17 cellular contexts compared by ENCODE assay signal in the genomic region with DNA sequence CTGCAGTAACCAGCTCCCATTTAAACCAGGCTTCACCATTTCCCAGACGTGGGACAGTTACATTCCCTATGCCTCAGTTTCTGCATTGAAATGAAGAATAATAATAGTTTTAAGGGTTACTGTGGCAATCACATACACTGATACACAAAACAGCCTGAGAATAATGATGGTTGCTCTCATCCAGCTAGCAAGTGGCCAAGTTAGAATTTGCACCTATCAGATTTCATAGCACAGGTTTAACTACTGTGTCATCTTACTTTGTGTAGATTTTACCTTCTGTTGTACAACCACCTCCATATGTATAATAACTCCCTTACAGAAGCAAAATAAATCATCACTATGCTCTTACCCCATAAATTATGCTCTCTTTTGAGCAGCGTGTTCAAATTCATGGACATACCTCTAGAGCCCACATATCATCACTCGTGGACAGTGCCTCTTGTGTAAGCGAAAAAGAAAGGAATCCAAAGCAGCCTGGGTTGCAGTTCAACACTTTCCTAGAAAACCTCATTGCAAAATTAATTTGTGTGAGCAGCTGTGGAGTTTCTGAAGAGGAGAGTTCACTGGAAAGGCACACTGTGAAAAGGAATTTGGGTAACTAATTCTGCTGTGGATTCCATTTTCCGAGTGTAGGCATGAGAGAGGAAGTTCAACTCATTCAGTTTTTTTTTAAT.
DNase-seq lines count a peak whose midpoint lies in the region; ATAC-seq lines count a peak whose summit lies in the region.
"Had no signal": no experiment of that assay in that cellular context is flagged by ENCODE, and none has a peak within 500 bp of the region (broad histone marks: within the 10 kb centered on the region; RNA-seq: fewer than 3 reads in every experiment).

No MANE protein-coding gene starts in this region.

- H3K4me2 ChIP-seq in skeletal muscle satellite cell (ENCODE audit: low read length): peak overlapping the region; percentile 50

- no peaks in the 10 kb centered on the region for H3K36me3 ChIP-seq in skeletal muscle satellite cell (ENCODE audit: insufficient read depth, low read length)
- H3K36me3 ChIP-seq: HAP-1, MG63, sigmoid colon, vagina had no signal

- peak; percentile 18 to 57 for ATAC-seq in right cardiac atrium
- no peak for ATAC-seq in HG03469 (IDR thresholded peaks at IDR 0.05; ENCODE audit: unreplicated experiment)
- ATAC-seq: activated CD4-positive, CD25-positive, alpha-beta regulatory T cell treated with anti-CD3 and anti-CD28 coated beads, Interleukin-2, amount 50 U/mL, for 24 hours; stimulated activated effector memory CD8-positive, alpha-beta T cell treated with anti-CD3 and anti-CD28 coated beads, Interleukin-12 subunit alpha, Interleukin-12 subunit beta, amount 100 ng/mL, for 72 hours had no signal

- DNase-seq in SHP77 treated with DMSO at 0.1 percent for 48 hours (lab: John Stamatoyannopoulos, UW) (peak; percentile 38), SHP77 (lab: John Stamatoyannopoulos, UW) (no peak), amniotic epithelial cell (ENCODE audit: low read depth) (peak; percentile 86), right cardiac atrium (no peak), GM19240 (ENCODE audit: insufficient read length, low spot score) (no peak), NOMO-1 treated with dmso at 0.1 percent for 144 hours (lab: John Stamatoyannopoulos, UW; ENCODE audit: unreplicated experiment) (no peak)
- DNase-seq: activated T-cell treated with anti-CD3 and anti-CD28 coated beads, Interleukin-2, amount 50 U/mL, for 24 hours; C1 segment of cervical spinal cord; MG63; NCI-H446; sigmoid colon had no signal

- H3K4me1 ChIP-seq in right cardiac atrium (ENCODE audit: control insufficient read depth, insufficient read depth, low read length) (no peaks in the 10 kb centered on the region), skeletal muscle satellite cell (ENCODE audit: control insufficient read depth, insufficient read depth, low read length) (no peaks in the 10 kb centered on the region)
- H3K4me1 ChIP-seq: vagina had no signal

- H3K27ac ChIP-seq in right cardiac atrium (ENCODE audit: low read length): no peak overlapping the region
- H3K27ac ChIP-seq: sigmoid colon, vagina had no signal

- 54% methylated on average over 5 of the region's 5 CpGs for WGBS in right cardiac atrium

- H3K4me3 ChIP-seq in right cardiac atrium (ENCODE audit: low read length): no peak overlapping the region
- H3K4me3 ChIP-seq in skeletal muscle satellite cell (ENCODE audit: low read length): no peak overlapping the region
- H3K4me3 ChIP-seq: HAP-1, MG63, sigmoid colon, vagina had no signal

- no peaks in the 10 kb centered on the region for H3K9me3 ChIP-seq in right cardiac atrium (ENCODE audit: control insufficient read depth, low read length)
- H3K9me3 ChIP-seq in skeletal muscle satellite cell (replicated peaks; ENCODE audit: low read length): no peaks in the 10 kb centered on the region
- H3K9me3 ChIP-seq: HAP-1, MG63, sigmoid colon, vagina had no signal

- intact Hi-C loops in right cardiac atrium (cut with DNase I): loop anchor here in 1 of 4 donors (10.0 kb wide), 1 partner anchor 495 kb away; a partner anchor contains a TSS

- H3K9ac ChIP-seq in skeletal muscle satellite cell (ENCODE audit: low read depth, low read length): no peak overlapping the region

- H3K27me3 ChIP-seq in right cardiac atrium (ENCODE audit: control insufficient read depth, insufficient read depth) (no peaks in the 10 kb centered on the region), skeletal muscle satellite cell (ENCODE audit: control insufficient read depth, insufficient read depth, low read length) (no peaks in the 10 kb centered on the region)
- H3K27me3 ChIP-seq: MG63, sigmoid colon, vagina had no signal

Comparison
In these comparisons a context has a peak if more than half of its experiments do, and no peak if none do; other contexts are left out.
1. DNase-seq: peak in SHP77 treated with DMSO at 0.1 percent for 48 hours (single experiment) and amniotic epithelial cell (single experiment); none in SHP77 (0 of 2), right cardiac atrium (0 of 3), GM19240 (single experiment) and NOMO-1 treated with dmso at 0.1 percent for 144 hours (single experiment).